Comparison of ENCODE assay signal across 1 cellular context in the genomic region with DNA sequence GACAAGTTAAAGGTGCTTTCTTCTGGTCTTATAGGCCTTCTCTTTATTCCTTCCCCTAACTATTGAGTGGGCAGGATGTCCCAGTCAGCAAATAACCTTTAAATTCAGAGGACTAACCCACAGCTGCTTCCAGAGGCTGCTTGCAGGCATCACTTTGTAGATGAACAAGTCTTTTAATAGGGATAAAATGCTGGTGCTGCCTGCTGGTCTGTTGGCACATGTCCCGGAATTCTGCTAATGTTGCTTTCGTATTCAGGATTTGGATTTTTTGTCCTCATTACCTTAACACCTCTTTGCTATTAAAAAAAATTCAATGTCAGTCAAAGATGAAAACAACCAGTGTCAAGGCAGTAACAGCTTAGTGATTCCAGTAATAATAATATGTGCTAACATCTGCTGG.
TF ChIP-seq lines count a peak whose summit lies in the region.

No MANE protein-coding gene starts in this region.

TF ChIP-seq in IMR-90, 13 proteins besides CTCF, POLR2A, EP300 and RAD21 (continued from another document):
- TF ChIP-seq USF2 (IDR thresholded peaks at IDR 0.05; ENCODE audit: low read depth, low read length) (no peak), NFE2L2 (IDR thresholded peaks at IDR 0.05; ENCODE audit: low read depth, low read length) (no peak), CHD1 (IDR thresholded peaks at IDR 0.05; ENCODE audit: low read depth, low read length) (no peak), BHLHE40 (IDR thresholded peaks at IDR 0.05; ENCODE audit: low read depth, low read length) (no peak), SMC3 (IDR thresholded peaks at IDR 0.05; ENCODE audit: low read depth, low read length) (no peak), MAZ (IDR thresholded peaks at IDR 0.05; ENCODE audit: borderline replicate concordance, low read depth, low read length) (no peak), MXI1 (IDR thresholded peaks at IDR 0.05; ENCODE audit: borderline replicate concordance, low read depth, low read length) (no peak), FOS (IDR thresholded peaks at IDR 0.05; ENCODE audit: low read depth, low read length) (no peak), ELK1 (IDR thresholded peaks at IDR 0.05; ENCODE audit: borderline replicate concordance, low read depth, low read length) (no peak), RCOR1 (IDR thresholded peaks at IDR 0.05; ENCODE audit: insufficient replicate concordance, low read length) (no peak), RFX5 (IDR thresholded peaks at IDR 0.05; ENCODE audit: low read depth, low read length) (no peak), MAFK (IDR thresholded peaks at IDR 0.05; ENCODE audit: low read depth, low read length) (no peak)
